In the genomic region with DNA sequence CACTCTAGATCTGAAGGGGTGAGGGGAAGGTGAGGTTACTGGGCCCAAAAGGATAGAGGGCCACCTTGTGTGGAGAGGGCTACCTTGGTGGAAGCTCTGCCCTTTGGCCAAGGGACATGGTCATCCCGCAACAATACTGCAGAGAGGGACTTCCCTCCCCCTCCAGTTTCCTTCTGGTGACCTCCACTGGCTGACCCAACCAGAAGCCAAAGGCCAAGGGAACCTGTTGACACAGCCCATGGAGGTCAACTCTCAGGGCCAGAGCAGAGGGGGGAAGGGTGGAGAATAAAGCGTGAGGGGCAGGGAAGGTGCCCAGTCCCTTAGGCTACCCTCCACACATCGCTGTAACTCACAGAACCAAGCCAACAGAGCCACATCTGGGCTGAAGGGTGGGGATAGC, we compare ENCODE assay signal across 1 cellular context.
TF ChIP-seq lines count a peak whose summit lies in the region.

No MANE protein-coding gene starts in this region.

TF ChIP-seq in HepG2, 621 proteins besides CTCF, POLR2A, EP300 and RAD21 (continued from another document and continues in another):
- TF ChIP-seq MNT (IDR thresholded peaks at IDR 0.05) = no peak
- TF ChIP-seq KLF15 (CRISPR knock-in tag; IDR thresholded peaks at IDR 0.05; ENCODE audit: borderline replicate concordance) = no peak
- peak; percentile 84 for TF ChIP-seq GATAD2A (CRISPR knock-in tag; IDR thresholded peaks at IDR 0.05)
- TF ChIP-seq ZNF652 (CRISPR knock-in tag; IDR thresholded peaks at IDR 0.05; ENCODE audit: borderline replicate concordance, low read depth) = no peak
- TF ChIP-seq ZSCAN9 (CRISPR knock-in tag; IDR thresholded peaks at IDR 0.05; ENCODE audit: borderline replicate concordance) = no peak
- TF ChIP-seq, protein P1, sequence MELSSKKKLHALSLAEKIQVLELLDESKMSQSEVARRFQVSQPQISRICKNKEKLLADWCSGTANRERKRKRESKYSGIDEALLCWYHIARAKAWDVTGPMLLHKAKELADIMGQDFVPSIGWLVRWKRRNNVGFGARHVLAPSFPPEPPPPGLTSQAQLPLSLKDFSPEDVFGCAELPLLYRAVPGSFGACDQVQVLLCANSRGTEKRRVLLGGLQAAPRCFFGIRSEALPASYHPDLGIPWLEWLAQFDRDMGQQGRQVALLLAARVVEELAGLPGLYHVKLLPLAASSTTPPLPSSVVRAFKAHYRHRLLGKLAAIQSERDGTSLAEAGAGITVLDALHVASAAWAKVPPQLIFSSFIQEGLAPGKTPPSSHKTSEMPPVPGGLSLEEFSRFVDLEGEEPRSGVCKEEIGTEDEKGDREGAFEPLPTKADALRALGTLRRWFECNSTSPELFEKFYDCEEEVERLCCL (CRISPR knock-in tag; IDR thresholded peaks at IDR 0.05; ENCODE audit: borderline replicate concordance) = no peak
- TF ChIP-seq ZHX2 (IDR thresholded peaks at IDR 0.05; ENCODE audit: low read depth) = no peak
- TF ChIP-seq ZHX2 (CRISPR knock-in tag; IDR thresholded peaks at IDR 0.05; ENCODE audit: borderline replicate concordance) = no peak
- TF ChIP-seq USF2 (IDR thresholded peaks at IDR 0.05; ENCODE audit: low read depth, low read length) = no peak
- TF ChIP-seq USF2 (CRISPR knock-in tag; IDR thresholded peaks at IDR 0.05; ENCODE audit: borderline replicate concordance) = no peak
- no peak for TF ChIP-seq MAFK (conservative IDR thresholded peaks at IDR 0.05 in 1 of 2, IDR thresholded peaks at IDR 0.05 in 1 of 2; ENCODE audit: low read length in 2 of 2)
- no peak for TF ChIP-seq KMT2A (CRISPR knock-in tag; IDR thresholded peaks at IDR 0.05)
- no peak for TF ChIP-seq ZNF256 (CRISPR knock-in tag; conservative IDR thresholded peaks at IDR 0.05)
- TF ChIP-seq ZNF335 (CRISPR knock-in tag; IDR thresholded peaks at IDR 0.05) = no peak
- TF ChIP-seq, protein P2, sequence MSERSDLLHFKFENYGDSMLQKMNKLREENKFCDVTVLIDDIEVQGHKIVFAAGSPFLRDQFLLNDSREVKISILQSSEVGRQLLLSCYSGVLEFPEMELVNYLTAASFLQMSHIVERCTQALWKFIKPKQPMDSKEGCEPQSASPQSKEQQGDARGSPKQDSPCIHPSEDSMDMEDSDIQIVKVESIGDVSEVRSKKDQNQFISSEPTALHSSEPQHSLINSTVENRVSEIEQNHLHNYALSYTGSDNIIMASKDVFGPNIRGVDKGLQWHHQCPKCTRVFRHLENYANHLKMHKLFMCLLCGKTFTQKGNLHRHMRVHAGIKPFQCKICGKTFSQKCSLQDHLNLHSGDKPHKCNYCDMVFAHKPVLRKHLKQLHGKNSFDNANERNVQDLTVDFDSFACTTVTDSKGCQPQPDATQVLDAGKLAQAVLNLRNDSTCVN (CRISPR knock-in tag; IDR thresholded peaks at IDR 0.05; ENCODE audit: borderline replicate concordance) = no peak
- no peak for TF ChIP-seq DMTF1 (CRISPR knock-in tag; IDR thresholded peaks at IDR 0.05)
- no peak for TF ChIP-seq XBP1 (CRISPR knock-in tag; IDR thresholded peaks at IDR 0.05)
- TF ChIP-seq ZNF331 (CRISPR knock-in tag; IDR thresholded peaks at IDR 0.05) = peak; percentile 37; the same call in 1 of the 2 replicates
- TF ChIP-seq MTA3 (CRISPR knock-in tag; IDR thresholded peaks at IDR 0.05) = no peak
- no peak for TF ChIP-seq KLF6 (CRISPR knock-in tag; IDR thresholded peaks at IDR 0.05)
- TF ChIP-seq SETDB1 (CRISPR knock-in tag; IDR thresholded peaks at IDR 0.05; ENCODE audit: borderline replicate concordance) = no peak
- TF ChIP-seq RARA (CRISPR knock-in tag; IDR thresholded peaks at IDR 0.05) = peak; percentile 92
- TF ChIP-seq KDM6A (CRISPR knock-in tag; IDR thresholded peaks at IDR 0.05; ENCODE audit: low read depth) = peak; percentile 72; the same call in 1 of the 2 replicates
- no peak for TF ChIP-seq ZNF205 (CRISPR knock-in tag; IDR thresholded peaks at IDR 0.05)
- TF ChIP-seq, protein P3, sequence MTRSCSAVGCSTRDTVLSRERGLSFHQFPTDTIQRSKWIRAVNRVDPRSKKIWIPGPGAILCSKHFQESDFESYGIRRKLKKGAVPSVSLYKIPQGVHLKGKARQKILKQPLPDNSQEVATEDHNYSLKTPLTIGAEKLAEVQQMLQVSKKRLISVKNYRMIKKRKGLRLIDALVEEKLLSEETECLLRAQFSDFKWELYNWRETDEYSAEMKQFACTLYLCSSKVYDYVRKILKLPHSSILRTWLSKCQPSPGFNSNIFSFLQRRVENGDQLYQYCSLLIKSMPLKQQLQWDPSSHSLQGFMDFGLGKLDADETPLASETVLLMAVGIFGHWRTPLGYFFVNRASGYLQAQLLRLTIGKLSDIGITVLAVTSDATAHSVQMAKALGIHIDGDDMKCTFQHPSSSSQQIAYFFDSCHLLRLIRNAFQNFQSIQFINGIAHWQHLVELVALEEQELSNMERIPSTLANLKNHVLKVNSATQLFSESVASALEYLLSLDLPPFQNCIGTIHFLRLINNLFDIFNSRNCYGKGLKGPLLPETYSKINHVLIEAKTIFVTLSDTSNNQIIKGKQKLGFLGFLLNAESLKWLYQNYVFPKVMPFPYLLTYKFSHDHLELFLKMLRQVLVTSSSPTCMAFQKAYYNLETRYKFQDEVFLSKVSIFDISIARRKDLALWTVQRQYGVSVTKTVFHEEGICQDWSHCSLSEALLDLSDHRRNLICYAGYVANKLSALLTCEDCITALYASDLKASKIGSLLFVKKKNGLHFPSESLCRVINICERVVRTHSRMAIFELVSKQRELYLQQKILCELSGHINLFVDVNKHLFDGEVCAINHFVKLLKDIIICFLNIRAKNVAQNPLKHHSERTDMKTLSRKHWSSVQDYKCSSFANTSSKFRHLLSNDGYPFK (CRISPR knock-in tag; IDR thresholded peaks at IDR 0.05; ENCODE audit: borderline replicate concordance) = no peak
- peak; percentile 19 for TF ChIP-seq TEAD3 (CRISPR knock-in tag; optimal IDR thresholded peaks at IDR 0.05; ENCODE audit: borderline replicate concordance)
- no peak for TF ChIP-seq ASH2L (IDR thresholded peaks at IDR 0.05; ENCODE audit: insufficient read length, low read depth, low read length)
- TF ChIP-seq FOXA1 (IDR thresholded peaks at IDR 0.05) = 0 out of 2 replicates have a peak, but pooled peaks have one; percentile 26
- peak; percentile 84 for TF ChIP-seq FOXA1 (CRISPR knock-in tag; IDR thresholded peaks at IDR 0.05)
- no peak for TF ChIP-seq ZNF317 (CRISPR knock-in tag; IDR thresholded peaks at IDR 0.05)
- no peak for TF ChIP-seq POLR2AphosphoS2 (IDR thresholded peaks at IDR 0.05; ENCODE audit: low read depth, low read length)
- TF ChIP-seq AFF4 (CRISPR knock-in tag; IDR thresholded peaks at IDR 0.05) = no peak
